16 cellular contexts compared by ENCODE assay signal in the genomic region with DNA sequence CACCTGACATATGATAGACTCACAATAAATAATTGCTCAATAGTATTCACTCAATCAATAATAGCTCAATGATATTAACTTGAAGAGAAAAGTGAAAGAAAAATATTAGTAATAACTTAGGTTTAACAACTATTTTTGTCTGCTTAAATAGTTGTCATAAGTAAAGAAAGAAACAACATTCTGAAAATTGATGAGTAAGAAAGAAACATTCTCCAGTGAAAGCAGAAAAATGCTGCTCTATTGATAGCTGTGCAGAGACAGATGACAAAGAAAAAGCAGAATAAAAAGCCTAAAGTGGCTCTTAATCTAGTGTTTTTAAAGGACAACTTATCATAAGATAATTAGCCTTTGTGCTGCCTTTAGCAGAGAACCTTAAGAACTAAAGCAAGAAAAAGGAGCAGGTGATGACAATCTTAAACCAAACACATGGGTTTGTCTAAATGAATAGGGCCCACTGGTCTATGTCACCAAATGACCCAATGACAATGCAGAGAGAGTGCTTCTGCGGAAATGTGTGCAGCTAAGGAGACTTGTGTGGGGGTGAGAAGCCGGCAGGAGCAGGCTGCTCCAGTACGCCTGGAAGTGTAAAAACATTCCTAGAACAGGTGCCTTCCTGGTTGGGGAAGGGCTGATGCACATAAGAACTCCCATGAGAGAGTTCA. TPM values are rescaled to one million over a fixed set of nuclear protein-coding genes. Genes with fewer than 3 reads are reported as not detected.
A peak's percentile ranks its signal among the peaks of the same experiment; 100 is the strongest.
DNase-seq lines count a peak whose midpoint lies in the region; ATAC-seq, FAIRE-seq and TF ChIP-seq lines count a peak whose summit lies in the region.
"Had no signal": no experiment of that assay in that cellular context is flagged by ENCODE, and none has a peak within 500 bp of the region (broad histone marks: within the 10 kb centered on the region; RNA-seq: fewer than 3 reads in every experiment).

No MANE protein-coding gene starts in this region.

- H3K27ac ChIP-seq in H9 (ENCODE audit: insufficient read length, low read depth, low read length) = no peak overlapping the region
- H3K27ac ChIP-seq: colonic mucosa, prostate gland had no signal

- H3K27ac Mint-ChIP-seq in IgD-negative memory B cell (no peak overlapping the region), H9 (no peak overlapping the region)
- H3K27ac Mint-ChIP-seq: activated T-cell treated with anti-CD3 and anti-CD28 coated beads, Interleukin-2, amount 50 U/mL, for 24 hours; stimulated activated effector memory CD8-positive, alpha-beta T cell treated with anti-CD3 and anti-CD28 coated beads, Interleukin-12 subunit alpha, Interleukin-12 subunit beta, amount 100 ng/mL, for 72 hours had no signal

- H3K18ac ChIP-seq in H9 (ENCODE audit: insufficient read length, low read depth, low read length) = no peak overlapping the region

- H3K4me1 Mint-ChIP-seq in IgD-negative memory B cell = peaks cover 17 to 29% (median 26%) of the 10 kb centered on the region in 3 donors
- no peaks in the 10 kb centered on the region for H3K4me1 Mint-ChIP-seq in H9
- H3K4me1 Mint-ChIP-seq: stimulated activated effector memory CD8-positive, alpha-beta T cell treated with anti-CD3 and anti-CD28 coated beads, Interleukin-12 subunit alpha, Interleukin-12 subunit beta, amount 100 ng/mL, for 72 hours had no signal

- H2BK5ac ChIP-seq in H9 (ENCODE audit: insufficient read length, low read length) = no peak overlapping the region

- H3K14ac ChIP-seq in H9 (ENCODE audit: insufficient read depth, low read length) = no peak overlapping the region

- H4K8ac ChIP-seq in H9 (replicated peaks; ENCODE audit: insufficient read length, low read depth, low read length) = no peak overlapping the region

- H3K4me2 ChIP-seq in H9 (ENCODE audit: insufficient read depth, insufficient read length, low read length) = no peak overlapping the region

- no peak overlapping the region for H3K4ac ChIP-seq in H9 (ENCODE audit: low read depth, low read length)

- H3K36me3 Mint-ChIP-seq in IgD-negative memory B cell (peaks cover 3% of the 10 kb centered on the region), H9 (ENCODE audit: insufficient read depth in 1 of 3, low read depth in 3 of 3) (no peaks in the 10 kb centered on the region)
- H3K36me3 Mint-ChIP-seq: stimulated activated effector memory CD8-positive, alpha-beta T cell treated with anti-CD3 and anti-CD28 coated beads, Interleukin-12 subunit alpha, Interleukin-12 subunit beta, amount 100 ng/mL, for 72 hours had no signal

- no peak overlapping the region for H3K56ac ChIP-seq in H9 (ENCODE audit: insufficient read length, low read depth, low read length)

- H3K9ac ChIP-seq in H9 (ENCODE audit: extremely low read depth, insufficient read length, low read length) = no peak overlapping the region

- H3K4me3 Mint-ChIP-seq in IgD-negative memory B cell = peak overlapping the region in 3 of 4 donors; percentile 26 to 89 (median 80)
- no peak overlapping the region for H3K4me3 Mint-ChIP-seq in H9
- H3K4me3 Mint-ChIP-seq: activated T-cell treated with anti-CD3 and anti-CD28 coated beads, Interleukin-2, amount 50 U/mL, for 24 hours; stimulated activated effector memory CD8-positive, alpha-beta T cell treated with anti-CD3 and anti-CD28 coated beads, Interleukin-12 subunit alpha, Interleukin-12 subunit beta, amount 100 ng/mL, for 72 hours had no signal

- H4K91ac ChIP-seq in H9 (ENCODE audit: insufficient read length, low read depth, low read length) = no peak overlapping the region

- no peak overlapping the region for H2BK12ac ChIP-seq in H9 (ENCODE audit: insufficient read length, low read depth, low read length)

- H3K23me2 ChIP-seq in H9 (ENCODE audit: insufficient read length, low read depth, low read length, poor library complexity, severe bottlenecking) = no peaks in the 10 kb centered on the region

- H4K20me1 ChIP-seq in H9 (ENCODE audit: control insufficient read depth, insufficient read depth, insufficient read length) = no peaks in the 10 kb centered on the region

- H2BK15ac ChIP-seq in H9 (ENCODE audit: low read depth, low read length) = no peak overlapping the region

- H3K9me3 Mint-ChIP-seq in IgD-negative memory B cell (no peaks in the 10 kb centered on the region), H9 (no peaks in the 10 kb centered on the region)
- H3K9me3 Mint-ChIP-seq: activated T-cell treated with anti-CD3 and anti-CD28 coated beads, Interleukin-2, amount 50 U/mL, for 24 hours; stimulated activated effector memory CD8-positive, alpha-beta T cell treated with anti-CD3 and anti-CD28 coated beads, Interleukin-12 subunit alpha, Interleukin-12 subunit beta, amount 100 ng/mL, for 72 hours had no signal

- H4K5ac ChIP-seq in H9 (ENCODE audit: insufficient read length, low read depth, low read length) = no peak overlapping the region

- H3K4me1 ChIP-seq in H9 (ENCODE audit: insufficient read depth, low read length) = no peaks in the 10 kb centered on the region
- H3K4me1 ChIP-seq: colonic mucosa, prostate gland had no signal

- no peak overlapping the region for H2BK20ac ChIP-seq in H9 (ENCODE audit: low read depth, low read length, poor library complexity, severe bottlenecking)

- DNase-seq in GM18507 (ENCODE audit: extremely low spot score, insufficient read length, low read depth) = no peak
- DNase-seq in activated CD4-positive, CD25-positive, alpha-beta regulatory T cell treated with anti-CD3 and anti-CD28 coated beads, Interleukin-2, amount 50 U/mL, for 72 hours = no peak
- DNase-seq in hypothalamus (lab: John Stamatoyannopoulos, UW) = no peak
- no peak for DNase-seq in H9
- DNase-seq in NCI-H1436 treated with DMSO at 0.1 percent for 48 hours (lab: John Stamatoyannopoulos, UW) = no peak
- DNase-seq: activated CD4-positive, alpha-beta T cell treated with anti-CD3 and anti-CD28 coated beads for 1 hour; activated T-cell treated with anti-CD3 and anti-CD28 coated beads, Interleukin-2, amount 50 U/mL, for 24 hours; colonic mucosa; DMS79 treated with DMSO at 0.1 percent for 48 hours; midbrain had no signal

- ATAC-seq in GM21367 (IDR thresholded peaks at IDR 0.05; ENCODE audit: unreplicated experiment) (peak; percentile 73), HG02981 (IDR thresholded peaks at IDR 0.05; ENCODE audit: unreplicated experiment) (peak; percentile 69)

- no peak overlapping the region for H3K23ac ChIP-seq in H9 (ENCODE audit: insufficient read length, low read depth, low read length)

- no peak for TF ChIP-seq CTCF in H9 (conservative IDR thresholded peaks at IDR 0.05)

- no peaks in the 10 kb centered on the region for H3K79me1 ChIP-seq in H9 (ENCODE audit: insufficient read depth, low read depth, low read length, poor library complexity, severe bottlenecking)

- no CpG with 5 or more reads among the region's 3 CpGs for WGBS in H9 (ENCODE audit: extremely low coverage, insufficient read length, low lambda C conversion rate)

- H3K27me3 Mint-ChIP-seq in IgD-negative memory B cell (no peaks in the 10 kb centered on the region), H9 (ENCODE audit: low read depth) (no peaks in the 10 kb centered on the region)
- H3K27me3 Mint-ChIP-seq: activated T-cell treated with anti-CD3 and anti-CD28 coated beads, Interleukin-2, amount 50 U/mL, for 24 hours had no signal

- H2AK5ac ChIP-seq in H9 (ENCODE audit: insufficient read length, low read length) = no peak overlapping the region

- no peaks in the 10 kb centered on the region for H3K9me3 ChIP-seq in H9 (ENCODE audit: control insufficient read depth, low read depth, low read length)
- H3K9me3 ChIP-seq: colonic mucosa, prostate gland had no signal

- H3K79me2 ChIP-seq in H9 (ENCODE audit: insufficient read depth, low read length) = no peaks in the 10 kb centered on the region

- FAIRE-seq in GM18507 (lab: Jason Lieb, UNC) = peak; percentile 38

- H3T11ph ChIP-seq in H9 (ENCODE audit: low read length) = no peak overlapping the region

- H2BK120ac ChIP-seq in H9 (ENCODE audit: low read depth, low read length, poor library complexity, severe bottlenecking) = no peak overlapping the region

- H2AFZ ChIP-seq in H9 (ENCODE audit: low read length) = no peak overlapping the region

- H3K27me3 ChIP-seq in H9 (ENCODE audit: insufficient read depth, low read length) = no peaks in the 10 kb centered on the region
- H3K27me3 ChIP-seq: colonic mucosa had no signal

RNA-seq across cellular contexts. Expression of gene HS3ST1, which starts 13.2 kb away (rescaled TPM):
- polyA plus RNA-seq in IgD-negative memory B cell = 5.5 TPM
- total RNA-seq in H9 (2021) = 0.04 and 0.20 TPM in 2 replicates
- total RNA-seq: OCI-LY7 had no signal

Comparison
In these comparisons a context has a peak if more than half of its experiments do, and no peak if none do; other contexts are left out.
1. H3K4me3 Mint-ChIP-seq: peak in IgD-negative memory B cell (3 of 4); none in H9 (0 of 2).